24 cellular contexts compared by ENCODE assay signal in genomic region chr6:113185299-113185698, GRCh38.
A peak's percentile ranks its signal among the peaks of the same experiment; 100 is the strongest.
DNase-seq lines count a peak whose midpoint lies in the region; ATAC-seq and TF ChIP-seq lines count a peak whose summit lies in the region.
"Had no signal": no experiment of that assay in that cellular context is flagged by ENCODE, and none has a peak within 500 bp of the region (broad histone marks: within the 10 kb centered on the region; RNA-seq: fewer than 3 reads in every experiment).

No MANE protein-coding gene starts in this region.

- no peak for ATAC-seq in naive thymus-derived CD8-positive, alpha-beta T cell
- ATAC-seq: activated CD8-positive, alpha-beta T cell treated with anti-CD3 and anti-CD28 coated beads for 36 hours; left colon had no signal

- DNase-seq in EL: peak; percentile 25
- peak; percentile 5 for DNase-seq in M059J (ENCODE audit: low read depth)
- peak; percentile 36 for DNase-seq in fibroblast of the aortic adventitia (ENCODE audit: low read depth)
- DNase-seq in retina: peak; percentile 16
- no peak for DNase-seq in NCI-H774 (lab: John Stamatoyannopoulos, UW)
- no peak for DNase-seq in naive thymus-derived CD8-positive, alpha-beta T cell
- DNase-seq in RPMI8226: no peak
- DNase-seq: activated CD8-positive, alpha-beta memory T cell treated with anti-CD3 and anti-CD28 coated beads, Interleukin-2, amount 50 U/mL, for 48 hours; activated CD8-positive, alpha-beta T cell treated with anti-CD3 and anti-CD28 coated beads for 36 hours; activated naive CD4-positive, alpha-beta T cell treated with anti-CD3 and anti-CD28 coated beads for 36 hours; adrenal gland; COR-L47; DMS79; esophagus squamous epithelium; left colon; NCI-H1436; NCI-H2081 treated with DMSO at 0.1 percent for 48 hours; stimulated activated CD4-positive, alpha-beta T cell treated with anti-CD3 and anti-CD28 coated beads, Interleukin-4, amount 100 ng/mL, for 4 hours; tibial artery had no signal

- H3K36me3 Mint-ChIP-seq in naive thymus-derived CD8-positive, alpha-beta T cell: no peaks in the 10 kb centered on the region
- H3K36me3 Mint-ChIP-seq: brain had no signal

- no peak overlapping the region for H3K4me3 ChIP-seq in fibroblast of the aortic adventitia (ENCODE audit: low read depth, low read length)
- H3K4me3 ChIP-seq: adrenal gland, esophagus squamous epithelium, neural progenitor cell, sigmoid colon, SK-N-MC, tibial artery had no signal

- no peaks in the 10 kb centered on the region for H3K27me3 Mint-ChIP-seq in naive thymus-derived CD8-positive, alpha-beta T cell
- H3K27me3 Mint-ChIP-seq: activated CD8-positive, alpha-beta T cell treated with anti-CD3 and anti-CD28 coated beads for 36 hours; brain had no signal

- POLR2A ChIA-PET in naive thymus-derived CD8-positive, alpha-beta T cell (lab: Charles Lee): no interaction called here

- no peak for TF ChIP-seq CTCF in fibroblast of the aortic adventitia (IDR thresholded peaks at IDR 0.05; ENCODE audit: insufficient read depth, low read length)

- H3K9me3 Mint-ChIP-seq in naive thymus-derived CD8-positive, alpha-beta T cell: peaks cover 0 to 11% (median 0%) of the 10 kb centered on the region in 9 donors
- H3K9me3 Mint-ChIP-seq: activated naive CD4-positive, alpha-beta T cell treated with anti-CD3 and anti-CD28 coated beads for 36 hours; T-helper 1 cell treated with Interleukin-12 subunit alpha and Interleukin-12 subunit beta and Interleukin-4 antibody, amounts not matched to agents 30 μg/mL and 1 μg/mL, for 36 hours had no signal

- H3K27ac Mint-ChIP-seq in naive thymus-derived CD8-positive, alpha-beta T cell: no peak overlapping the region
- H3K27ac Mint-ChIP-seq: activated CD8-positive, alpha-beta T cell treated with anti-CD3 and anti-CD28 coated beads for 36 hours; activated naive CD4-positive, alpha-beta T cell treated with anti-CD3 and anti-CD28 coated beads for 36 hours; neural progenitor cell; T-helper 1 cell treated with Interleukin-12 subunit alpha and Interleukin-12 subunit beta and Interleukin-4 antibody, amounts not matched to agents 30 μg/mL and 1 μg/mL, for 36 hours had no signal

- no peaks in the 10 kb centered on the region for H3K4me1 Mint-ChIP-seq in naive thymus-derived CD8-positive, alpha-beta T cell

- no peak overlapping the region for H3K4me3 Mint-ChIP-seq in naive thymus-derived CD8-positive, alpha-beta T cell
- H3K4me3 Mint-ChIP-seq: activated CD8-positive, alpha-beta T cell treated with anti-CD3 and anti-CD28 coated beads for 36 hours; activated naive CD4-positive, alpha-beta T cell treated with anti-CD3 and anti-CD28 coated beads for 36 hours; brain; neural progenitor cell; T-helper 1 cell treated with Interleukin-12 subunit alpha and Interleukin-12 subunit beta and Interleukin-4 antibody, amounts not matched to agents 30 μg/mL and 1 μg/mL, for 36 hours had no signal

Comparison
In these comparisons a context has a peak if more than half of its experiments do, and no peak if none do; other contexts are left out.
1. DNase-seq: peak in EL (single experiment), M059J (single experiment), fibroblast of the aortic adventitia (single experiment) and retina (single experiment); none in NCI-H774 (single experiment), naive thymus-derived CD8-positive, alpha-beta T cell (0 of 10) and RPMI8226 (single experiment).